ENCODE assay signal across 1 cellular context in genomic region chr1:109282952-109283747, GRCh38.
TF ChIP-seq lines count a peak whose summit lies in the region.

Gene PSRC1 (minus strand): TSS chr1:109283145.

TF ChIP-seq in HepG2, 621 proteins besides CTCF, POLR2A, EP300 and RAD21 (continued from another document and continues in another):
- TF ChIP-seq ETV6 (CRISPR knock-in tag; conservative IDR thresholded peaks at IDR 0.05), result no peak
- TF ChIP-seq NCOA2 (CRISPR knock-in tag; IDR thresholded peaks at IDR 0.05), result peak; percentile 70
- peak; percentile 69; the same call in 1 of the 2 replicates for TF ChIP-seq RXRB (CRISPR knock-in tag; IDR thresholded peaks at IDR 0.05; ENCODE audit: borderline replicate concordance)
- peak; percentile 72 for TF ChIP-seq ZFY (CRISPR knock-in tag; IDR thresholded peaks at IDR 0.05)
- TF ChIP-seq ZNF589 (CRISPR knock-in tag; conservative IDR thresholded peaks at IDR 0.05), result peak; percentile 71; the same call in 1 of the 2 replicates
- peak; percentile 49; the same call in 1 of the 2 replicates for TF ChIP-seq ZNF747 (CRISPR knock-in tag; IDR thresholded peaks at IDR 0.05; ENCODE audit: borderline replicate concordance)
- TF ChIP-seq ZNF292 (CRISPR knock-in tag; IDR thresholded peaks at IDR 0.05; ENCODE audit: borderline replicate concordance, low read depth), result peak; percentile 54; the same call in 1 of the 2 replicates
- TF ChIP-seq ZHX1 (CRISPR knock-in tag; IDR thresholded peaks at IDR 0.05; ENCODE audit: low read depth), result no peak
- no peak for TF ChIP-seq NONO (IDR thresholded peaks at IDR 0.05)
- peak; percentile 63; the same call in 1 of the 2 replicates for TF ChIP-seq NONO (CRISPR knock-in tag; conservative IDR thresholded peaks at IDR 0.05)
- TF ChIP-seq, protein P1, sequence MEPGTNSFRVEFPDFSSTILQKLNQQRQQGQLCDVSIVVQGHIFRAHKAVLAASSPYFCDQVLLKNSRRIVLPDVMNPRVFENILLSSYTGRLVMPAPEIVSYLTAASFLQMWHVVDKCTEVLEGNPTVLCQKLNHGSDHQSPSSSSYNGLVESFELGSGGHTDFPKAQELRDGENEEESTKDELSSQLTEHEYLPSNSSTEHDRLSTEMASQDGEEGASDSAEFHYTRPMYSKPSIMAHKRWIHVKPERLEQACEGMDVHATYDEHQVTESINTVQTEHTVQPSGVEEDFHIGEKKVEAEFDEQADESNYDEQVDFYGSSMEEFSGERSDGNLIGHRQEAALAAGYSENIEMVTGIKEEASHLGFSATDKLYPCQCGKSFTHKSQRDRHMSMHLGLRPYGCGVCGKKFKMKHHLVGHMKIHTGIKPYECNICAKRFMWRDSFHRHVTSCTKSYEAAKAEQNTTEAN (CRISPR knock-in tag; conservative IDR thresholded peaks at IDR 0.05), result 0 out of 2 replicates have a peak, but pooled peaks have one; percentile 53
- no peak for TF ChIP-seq ARID2 (CRISPR knock-in tag; IDR thresholded peaks at IDR 0.05; ENCODE audit: borderline replicate concordance)
- TF ChIP-seq ZNF710 (CRISPR knock-in tag; IDR thresholded peaks at IDR 0.05; ENCODE audit: borderline replicate concordance), result peak; percentile 19; the same call in 1 of the 2 replicates
- TF ChIP-seq, protein P2, sequence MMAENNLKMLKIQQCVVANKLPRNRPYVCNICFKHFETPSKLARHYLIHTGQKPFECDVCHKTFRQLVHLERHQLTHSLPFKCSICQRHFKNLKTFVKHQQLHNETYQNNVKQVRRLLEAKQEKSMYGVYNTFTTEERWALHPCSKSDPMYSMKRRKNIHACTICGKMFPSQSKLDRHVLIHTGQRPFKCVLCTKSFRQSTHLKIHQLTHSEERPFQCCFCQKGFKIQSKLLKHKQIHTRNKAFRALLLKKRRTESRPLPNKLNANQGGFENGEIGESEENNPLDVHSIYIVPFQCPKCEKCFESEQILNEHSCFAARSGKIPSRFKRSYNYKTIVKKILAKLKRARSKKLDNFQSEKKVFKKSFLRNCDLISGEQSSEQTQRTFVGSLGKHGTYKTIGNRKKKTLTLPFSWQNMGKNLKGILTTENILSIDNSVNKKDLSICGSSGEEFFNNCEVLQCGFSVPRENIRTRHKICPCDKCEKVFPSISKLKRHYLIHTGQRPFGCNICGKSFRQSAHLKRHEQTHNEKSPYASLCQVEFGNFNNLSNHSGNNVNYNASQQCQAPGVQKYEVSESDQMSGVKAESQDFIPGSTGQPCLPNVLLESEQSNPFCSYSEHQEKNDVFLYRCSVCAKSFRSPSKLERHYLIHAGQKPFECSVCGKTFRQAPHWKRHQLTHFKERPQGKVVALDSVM (CRISPR knock-in tag; IDR thresholded peaks at IDR 0.05), result peak; percentile 57
- TF ChIP-seq IKZF5 (CRISPR knock-in tag; IDR thresholded peaks at IDR 0.05), result peak; percentile 81
- TF ChIP-seq FOSL1 (CRISPR knock-in tag; IDR thresholded peaks at IDR 0.05; ENCODE audit: borderline replicate concordance), result no peak
- TF ChIP-seq, protein P3, sequence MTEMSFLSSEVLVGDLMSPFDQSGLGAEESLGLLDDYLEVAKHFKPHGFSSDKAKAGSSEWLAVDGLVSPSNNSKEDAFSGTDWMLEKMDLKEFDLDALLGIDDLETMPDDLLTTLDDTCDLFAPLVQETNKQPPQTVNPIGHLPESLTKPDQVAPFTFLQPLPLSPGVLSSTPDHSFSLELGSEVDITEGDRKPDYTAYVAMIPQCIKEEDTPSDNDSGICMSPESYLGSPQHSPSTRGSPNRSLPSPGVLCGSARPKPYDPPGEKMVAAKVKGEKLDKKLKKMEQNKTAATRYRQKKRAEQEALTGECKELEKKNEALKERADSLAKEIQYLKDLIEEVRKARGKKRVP (CRISPR knock-in tag; IDR thresholded peaks at IDR 0.05), result peak in 1 of 2 experiments; percentile 42; a peak in 1 of 4 replicates
- TF ChIP-seq ZFP36L2 (CRISPR knock-in tag; IDR thresholded peaks at IDR 0.05), result no peak
- TF ChIP-seq, protein P4, sequence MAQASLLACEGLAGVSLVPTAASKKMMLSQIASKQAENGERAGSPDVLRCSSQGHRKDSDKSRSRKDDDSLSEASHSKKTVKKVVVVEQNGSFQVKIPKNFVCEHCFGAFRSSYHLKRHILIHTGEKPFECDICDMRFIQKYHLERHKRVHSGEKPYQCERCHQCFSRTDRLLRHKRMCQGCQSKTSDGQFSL (CRISPR knock-in tag; IDR thresholded peaks at IDR 0.05), result no peak
- 0 out of 2 replicates have a peak, but pooled peaks have one; percentile 61 for TF ChIP-seq AHR (CRISPR knock-in tag; IDR thresholded peaks at IDR 0.05)
- peak; percentile 73; the same call in 1 of the 2 replicates for TF ChIP-seq TBX2 (CRISPR knock-in tag; IDR thresholded peaks at IDR 0.05; ENCODE audit: borderline replicate concordance)
- no peak for TF ChIP-seq SRSF4 (IDR thresholded peaks at IDR 0.05; ENCODE audit: low read depth, low read length, poor library complexity, severe bottlenecking)
- peak; percentile 90 for TF ChIP-seq SAP130 (CRISPR knock-in tag; IDR thresholded peaks at IDR 0.05; ENCODE audit: low read depth)
- TF ChIP-seq UBTF (CRISPR knock-in tag; IDR thresholded peaks at IDR 0.05), result peak; percentile 92
- peak; percentile 90 for TF ChIP-seq RBFOX2 (IDR thresholded peaks at IDR 0.05; ENCODE audit: low read depth, low read length)
- no peak; the same call in 1 of the 2 replicates for TF ChIP-seq ZFP37 (CRISPR knock-in tag; IDR thresholded peaks at IDR 0.05; ENCODE audit: borderline replicate concordance)
- no peak for TF ChIP-seq PBX2 (CRISPR knock-in tag; IDR thresholded peaks at IDR 0.05)
- TF ChIP-seq ZSCAN25 (CRISPR knock-in tag; IDR thresholded peaks at IDR 0.05), result 0 out of 2 replicates have a peak, but pooled peaks have one; percentile 55
- TF ChIP-seq, protein P5, sequence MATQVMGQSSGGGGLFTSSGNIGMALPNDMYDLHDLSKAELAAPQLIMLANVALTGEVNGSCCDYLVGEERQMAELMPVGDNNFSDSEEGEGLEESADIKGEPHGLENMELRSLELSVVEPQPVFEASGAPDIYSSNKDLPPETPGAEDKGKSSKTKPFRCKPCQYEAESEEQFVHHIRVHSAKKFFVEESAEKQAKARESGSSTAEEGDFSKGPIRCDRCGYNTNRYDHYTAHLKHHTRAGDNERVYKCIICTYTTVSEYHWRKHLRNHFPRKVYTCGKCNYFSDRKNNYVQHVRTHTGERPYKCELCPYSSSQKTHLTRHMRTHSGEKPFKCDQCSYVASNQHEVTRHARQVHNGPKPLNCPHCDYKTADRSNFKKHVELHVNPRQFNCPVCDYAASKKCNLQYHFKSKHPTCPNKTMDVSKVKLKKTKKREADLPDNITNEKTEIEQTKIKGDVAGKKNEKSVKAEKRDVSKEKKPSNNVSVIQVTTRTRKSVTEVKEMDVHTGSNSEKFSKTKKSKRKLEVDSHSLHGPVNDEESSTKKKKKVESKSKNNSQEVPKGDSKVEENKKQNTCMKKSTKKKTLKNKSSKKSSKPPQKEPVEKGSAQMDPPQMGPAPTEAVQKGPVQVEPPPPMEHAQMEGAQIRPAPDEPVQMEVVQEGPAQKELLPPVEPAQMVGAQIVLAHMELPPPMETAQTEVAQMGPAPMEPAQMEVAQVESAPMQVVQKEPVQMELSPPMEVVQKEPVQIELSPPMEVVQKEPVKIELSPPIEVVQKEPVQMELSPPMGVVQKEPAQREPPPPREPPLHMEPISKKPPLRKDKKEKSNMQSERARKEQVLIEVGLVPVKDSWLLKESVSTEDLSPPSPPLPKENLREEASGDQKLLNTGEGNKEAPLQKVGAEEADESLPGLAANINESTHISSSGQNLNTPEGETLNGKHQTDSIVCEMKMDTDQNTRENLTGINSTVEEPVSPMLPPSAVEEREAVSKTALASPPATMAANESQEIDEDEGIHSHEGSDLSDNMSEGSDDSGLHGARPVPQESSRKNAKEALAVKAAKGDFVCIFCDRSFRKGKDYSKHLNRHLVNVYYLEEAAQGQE (IDR thresholded peaks at IDR 0.05; ENCODE audit: borderline replicate concordance in 1 of 2, low read depth in 1 of 2, low read length in 2 of 2), result peak in 1 of 2 experiments; percentile 57; a peak in 1 of 4 replicates
- peak; percentile 51; the same call in 1 of the 2 replicates for TF ChIP-seq GATAD2A (CRISPR knock-in tag; IDR thresholded peaks at IDR 0.05)
- no peak for TF ChIP-seq PAF1 (CRISPR knock-in tag; IDR thresholded peaks at IDR 0.05)
- peak; percentile 78; the same call in 1 of the 2 replicates for TF ChIP-seq ZNF614 (CRISPR knock-in tag; IDR thresholded peaks at IDR 0.05; ENCODE audit: borderline replicate concordance)
- no peak for TF ChIP-seq SOX6 (IDR thresholded peaks at IDR 0.05)
- TF ChIP-seq SOX6 (CRISPR knock-in tag; IDR thresholded peaks at IDR 0.05), result peak; percentile 71
- no peak for TF ChIP-seq NFIC (IDR thresholded peaks at IDR 0.05; ENCODE audit: low read length)
- 0 out of 2 replicates have a peak, but pooled peaks have one; percentile 11 for TF ChIP-seq DNMT1 (CRISPR knock-in tag; IDR thresholded peaks at IDR 0.05)
- TF ChIP-seq KDM2A (CRISPR knock-in tag; IDR thresholded peaks at IDR 0.05; ENCODE audit: borderline replicate concordance, low read depth), result peak; percentile 74; the same call in 1 of the 2 replicates
- peak; percentile 46; the same call in 1 of the 2 replicates for TF ChIP-seq SOX13 (IDR thresholded peaks at IDR 0.05)
- TF ChIP-seq SOX13 (CRISPR knock-in tag; conservative IDR thresholded peaks at IDR 0.05 in 1 of 2, IDR thresholded peaks at IDR 0.05 in 1 of 2), result peak in 1 of 2 experiments; percentile 62; a peak in 2 of 4 replicates
- TF ChIP-seq ZNF335 (CRISPR knock-in tag; IDR thresholded peaks at IDR 0.05), result peak; percentile 54
- no peak for TF ChIP-seq ZNF138 (CRISPR knock-in tag; IDR thresholded peaks at IDR 0.05; ENCODE audit: low read depth)
